In the genomic region with DNA sequence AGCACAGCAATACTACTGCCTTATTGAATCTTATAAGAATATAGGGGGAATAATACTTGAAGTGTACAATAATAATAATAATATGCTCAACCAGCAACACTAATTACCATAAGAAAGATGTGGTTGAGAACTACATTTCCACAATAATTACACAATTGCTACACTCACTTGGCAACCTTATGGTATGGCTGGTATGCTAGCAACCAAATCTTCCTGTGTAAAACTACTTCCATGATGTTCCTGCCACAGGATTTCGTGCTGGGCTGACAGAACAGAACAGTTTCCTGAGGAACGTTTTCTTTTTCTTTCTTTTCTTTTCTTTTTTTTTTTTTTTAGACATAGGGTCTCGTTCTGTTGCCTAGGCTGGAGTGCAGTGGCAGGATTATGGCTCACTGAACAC, we compare ENCODE assay signal across 17 cellular contexts. TPM values are rescaled to one million over a fixed set of nuclear protein-coding genes. Genes with fewer than 3 reads are reported as not detected.
DNase-seq lines count a peak whose midpoint lies in the region; TF ChIP-seq lines count a peak whose summit lies in the region.
"Had no signal": no experiment of that assay in that cellular context is flagged by ENCODE, and none has a peak within 500 bp of the region (broad histone marks: within the 10 kb centered on the region; RNA-seq: fewer than 3 reads in every experiment).

No MANE protein-coding gene starts in this region.

- H3K4me1 Mint-ChIP-seq in chondrocyte (ENCODE audit: low read depth) (peaks cover 27% of the 10 kb centered on the region), HFFc6 (ENCODE audit: low read depth) (peaks cover 18% of the 10 kb centered on the region), glutamatergic neuron (ENCODE audit: low read depth, unreplicated experiment) (peaks cover 15% of the 10 kb centered on the region)
- H3K4me1 Mint-ChIP-seq: CD4-positive, alpha-beta memory T cell had no signal

- H3K27ac ChIP-seq in GM23248, result no peak overlapping the region
- H3K27ac ChIP-seq: 22Rv1 had no signal

- in situ Hi-C loops in GM23248 (cut with MboI), result no loop called here

- H3K4me2 ChIP-seq in GM23248 (ENCODE audit: unreplicated experiment), result no peak overlapping the region

- H3K27me3 Mint-ChIP-seq in chondrocyte (ENCODE audit: low read depth) (no peaks in the 10 kb centered on the region), HFFc6 (ENCODE audit: insufficient read depth) (peaks cover 2% of the 10 kb centered on the region), glutamatergic neuron (ENCODE audit: unreplicated experiment) (peaks cover 7% of the 10 kb centered on the region)

- H3K36me3 Mint-ChIP-seq in chondrocyte (ENCODE audit: low read depth) (peaks cover 10% of the 10 kb centered on the region), HFFc6 (ENCODE audit: low read depth) (peaks cover 28% of the 10 kb centered on the region), glutamatergic neuron (ENCODE audit: unreplicated experiment) (peaks cover 17% of the 10 kb centered on the region)
- H3K36me3 Mint-ChIP-seq: CD4-positive, alpha-beta memory T cell had no signal

- no peaks in the 10 kb centered on the region for H3K27me3 ChIP-seq in GM23248 (replicated peaks; ENCODE audit: insufficient read depth)

- no peaks in the 10 kb centered on the region for H3K9me2 ChIP-seq in GM23248 (ENCODE audit: insufficient read depth)

- H3K36me3 ChIP-seq in GM23248 (ENCODE audit: low read depth), result 0 out of 2 replicates have a peak, but pooled peaks cover 3% of the 10 kb centered on the region

- WGBS in GM23248 (ENCODE audit: low coverage in 1 of 2, low lambda C conversion rate in 2 of 2, missing lambda C conversion rate in 2 of 2), 2 experiments, result 12 to 15% methylated on average over 2 to 3 of the region's 3 CpGs

- peaks cover 7% of the 10 kb centered on the region; the same call in 1 of the 2 replicates for H3F3A ChIP-seq in GM23248 (ENCODE audit: insufficient read depth)

- H3K9me3 Mint-ChIP-seq in chondrocyte (ENCODE audit: low read depth) (peaks cover 7% of the 10 kb centered on the region), HFFc6 (peaks cover 28% of the 10 kb centered on the region), glutamatergic neuron (ENCODE audit: unreplicated experiment) (peaks cover 11% of the 10 kb centered on the region)

- H3K9ac ChIP-seq in GM23248, result no peak overlapping the region

- H3K4me3 ChIP-seq in GM23248, result no peak overlapping the region

- peaks cover 3% of the 10 kb centered on the region for H3K9me3 ChIP-seq in GM23248 (ENCODE audit: low read depth)

- H4K20me1 ChIP-seq in GM23248 (ENCODE audit: insufficient read depth), result no peaks in the 10 kb centered on the region

- DNase-seq in AG08395 (ENCODE audit: low spot score), result peak; percentile 24
- peak; percentile 33 for DNase-seq in GM23248
- DNase-seq in amniotic epithelial cell (ENCODE audit: low read depth), result peak; percentile 41
- DNase-seq in chondrocyte (ENCODE audit: low spot score), result no peak
- DNase-seq in HFFc6, result no peak
- no peak for DNase-seq in cardiac septum (ENCODE audit: low spot score)
- no peak for DNase-seq in glutamatergic neuron
- DNase-seq in NCI-H1105 (lab: John Stamatoyannopoulos, UW), result no peak
- DNase-seq: C1 segment of cervical spinal cord; Calu3; CD4-positive, alpha-beta memory T cell; COR-L47; DMS53; DMS79 treated with DMSO at 0.1 percent for 48 hours; GOT3; H7 had no signal

- H3K4me3 Mint-ChIP-seq in chondrocyte (ENCODE audit: unreplicated experiment) (no peak overlapping the region), HFFc6 (no peak overlapping the region), glutamatergic neuron (ENCODE audit: unreplicated experiment) (no peak overlapping the region)
- H3K4me3 Mint-ChIP-seq: CD4-positive, alpha-beta memory T cell had no signal

- H3K79me2 ChIP-seq in GM23248 (ENCODE audit: insufficient read depth), result no peaks in the 10 kb centered on the region

- intact Hi-C loops in cardiac septum (cut with DNase I), result no loop called here

- H2AFZ ChIP-seq in GM23248, result no peak overlapping the region

- peaks cover 10% of the 10 kb centered on the region for H3K4me1 ChIP-seq in GM23248 (ENCODE audit: insufficient read depth)

- TF ChIP-seq CTCF in chondrocyte (IDR thresholded peaks at IDR 0.05) (no peak), HFFc6 (IDR thresholded peaks at IDR 0.05) (no peak), glutamatergic neuron (IDR thresholded peaks at IDR 0.05; ENCODE audit: partially characterized antibody, unreplicated experiment) (no peak)

- peak overlapping the region; percentile 12 for H3K27ac Mint-ChIP-seq in chondrocyte (ENCODE audit: unreplicated experiment)
- no peak overlapping the region for H3K27ac Mint-ChIP-seq in HFFc6
- no peak overlapping the region for H3K27ac Mint-ChIP-seq in glutamatergic neuron (ENCODE audit: unreplicated experiment)
- H3K27ac Mint-ChIP-seq: CD4-positive, alpha-beta memory T cell had no signal

RNA-seq across cellular contexts. Expression of gene KIF26B, which starts 50.6 kb away (rescaled TPM):
- 7.8 and 8.0 TPM in 2 replicates for total RNA-seq in GM23248 (2014; rRNA removed; shearing (Covaris generic))
- 2.4 and 2.5 TPM in 2 replicates for polyA plus RNA-seq in GM23248 (2016; fragmentation: Nextera tagmentation; extraction: Ambion mirVana)
- 32.7 to 47.0 TPM (median 46.0 TPM) in 3 replicates for total RNA-seq in chondrocyte
- 1 to 10 TPM; 4.6 to 7.5 (median 5.5) TPM for total RNA-seq in HFFc6 (2021; fragmentation: NEBNext Ultra II Directional; extraction: Animal tissue kit (Norgen Biotek cat#: 25700))
- 1.1 TPM for total RNA-seq in cardiac septum
- total RNA-seq in glutamatergic neuron (ENCODE audit: unreplicated experiment), result 2.4 TPM
- total RNA-seq: CD4-positive, alpha-beta memory T cell had no signal

Comparison
In these comparisons a context has a peak if more than half of its experiments do, and no peak if none do; other contexts are left out.
1. DNase-seq: peak in AG08395 (single experiment), GM23248 (single experiment) and amniotic epithelial cell (single experiment); none in chondrocyte (single experiment), HFFc6 (single experiment), cardiac septum (single experiment), glutamatergic neuron (single experiment) and NCI-H1105 (single experiment).